ENCODE assay signal across 17 cellular contexts in genomic region chr16:66008136-66008535, GRCh38.
DNase-seq lines count a peak whose midpoint lies in the region; TF ChIP-seq lines count a peak whose summit lies in the region.
"Had no signal": no experiment of that assay in that cellular context is flagged by ENCODE, and none has a peak within 500 bp of the region (broad histone marks: within the 10 kb centered on the region; RNA-seq: fewer than 3 reads in every experiment).

No MANE protein-coding gene starts in this region.

- H3K4me2 ChIP-seq in fibroblast of lung (ENCODE audit: extremely low read depth, insufficient read depth, low read length) (peak overlapping the region; percentile 56), MM.1S (ENCODE audit: low read depth, low read length) (no peak overlapping the region)
- H3K4me2 ChIP-seq: PC-9 had no signal

- H3K27me3 Mint-ChIP-seq in osteocyte (ENCODE audit: unreplicated experiment) (no peaks in the 10 kb centered on the region), mesothelial cell of epicardium (ENCODE audit: low read depth) (peaks cover 5% of the 10 kb centered on the region)

- H3K36me3 Mint-ChIP-seq in osteocyte (ENCODE audit: unreplicated experiment) (no peaks in the 10 kb centered on the region), mesothelial cell of epicardium (no peaks in the 10 kb centered on the region)

- H3K4me1 ChIP-seq in SJSA1 (replicated peaks) (peaks cover 20% of the 10 kb centered on the region), fibroblast of lung (ENCODE audit: control insufficient read depth, extremely low read depth, insufficient read depth, low read length) (peaks cover 5% of the 10 kb centered on the region), MM.1S (ENCODE audit: low read length) (peaks cover 7% of the 10 kb centered on the region; the same call in 1 of the 2 replicates)

- no peak overlapping the region for H3K9ac ChIP-seq in fibroblast of lung (ENCODE audit: insufficient read depth, low read length)
- H3K9ac ChIP-seq in MM.1S (ENCODE audit: low read length) = no peak overlapping the region

- no peaks in the 10 kb centered on the region for H3K9me2 ChIP-seq in MM.1S (replicated peaks; ENCODE audit: insufficient read depth, low read length)

- H3K9me3 Mint-ChIP-seq in osteocyte (ENCODE audit: unreplicated experiment) = no peaks in the 10 kb centered on the region
- H3K9me3 Mint-ChIP-seq in mesothelial cell of epicardium = no peaks in the 10 kb centered on the region
- H3K9me3 Mint-ChIP-seq: CD4-positive, alpha-beta T cell had no signal

- H3K27ac ChIP-seq in SJSA1 = peak overlapping the region; percentile 26
- peak overlapping the region; percentile 62 for H3K27ac ChIP-seq in fibroblast of lung (ENCODE audit: insufficient read depth, low read length)
- no peak overlapping the region for H3K27ac ChIP-seq in MM.1S (ENCODE audit: low read length)
- H3K27ac ChIP-seq: PC-9, RWPE1 had no signal

- no peaks in the 10 kb centered on the region for H3K27me3 ChIP-seq in SJSA1 (replicated peaks)
- no peaks in the 10 kb centered on the region for H3K27me3 ChIP-seq in fibroblast of lung (ENCODE audit: control insufficient read depth, insufficient read depth, low read length)
- no peaks in the 10 kb centered on the region for H3K27me3 ChIP-seq in MM.1S (replicated peaks; ENCODE audit: insufficient read depth, low read length)

- H3K79me2 ChIP-seq in fibroblast of lung (ENCODE audit: control insufficient read depth, insufficient read depth, low read length) = no peaks in the 10 kb centered on the region
- no peaks in the 10 kb centered on the region for H3K79me2 ChIP-seq in MM.1S (ENCODE audit: low read length)

- no peaks in the 10 kb centered on the region for H3K9me3 ChIP-seq in SJSA1 (replicated peaks)
- no peaks in the 10 kb centered on the region for H3K9me3 ChIP-seq in fibroblast of lung (ENCODE audit: control insufficient read depth, insufficient read depth, low read depth, low read length)
- no peaks in the 10 kb centered on the region for H3K9me3 ChIP-seq in MM.1S (replicated peaks; ENCODE audit: insufficient read depth, low read length)

- H3K36me3 ChIP-seq in SJSA1 (no peaks in the 10 kb centered on the region), fibroblast of lung (ENCODE audit: control insufficient read depth, insufficient read depth, low read length) (no peaks in the 10 kb centered on the region), MM.1S (replicated peaks; ENCODE audit: insufficient read depth, low read length) (no peaks in the 10 kb centered on the region)

- H3K27ac Mint-ChIP-seq in osteocyte (ENCODE audit: unreplicated experiment) (peak overlapping the region; percentile 88), mesothelial cell of epicardium (no peak overlapping the region)
- H3K27ac Mint-ChIP-seq: CD4-positive, alpha-beta T cell had no signal

- H2AFZ ChIP-seq in fibroblast of lung (ENCODE audit: low read length) (no peak overlapping the region), MM.1S (ENCODE audit: low read length) (no peak overlapping the region)
- H2AFZ ChIP-seq: PC-9 had no signal

- H3K4me3 Mint-ChIP-seq in osteocyte (ENCODE audit: unreplicated experiment) = no peak overlapping the region
- no peak overlapping the region for H3K4me3 Mint-ChIP-seq in mesothelial cell of epicardium
- H3K4me3 Mint-ChIP-seq: CD4-positive, alpha-beta T cell had no signal

- no peak for TF ChIP-seq CTCF in AG10803 (conservative IDR thresholded peaks at IDR 0.05; ENCODE audit: low read length)
- no peak for TF ChIP-seq CTCF in fibroblast of lung (conservative IDR thresholded peaks at IDR 0.05 in 1 of 2, IDR thresholded peaks at IDR 0.05 in 1 of 2; ENCODE audit: low read depth in 1 of 2, low read length in 2 of 2)
- no peak for TF ChIP-seq CTCF in osteocyte (IDR thresholded peaks at IDR 0.05)
- no peak for TF ChIP-seq CTCF in mesothelial cell of epicardium (IDR thresholded peaks at IDR 0.05; ENCODE audit: unreplicated experiment)
- no peak for TF ChIP-seq CTCF in MM.1S (IDR thresholded peaks at IDR 0.05; ENCODE audit: low read length)

- no peak overlapping the region for H3K4me3 ChIP-seq in AG10803 (ENCODE audit: low read length)
- H3K4me3 ChIP-seq in SJSA1 = no peak overlapping the region
- no peak overlapping the region for H3K4me3 ChIP-seq in fibroblast of lung (replicated peaks in 1 of 4; ENCODE audit: control extremely low read depth in 1 of 4, insufficient read depth in 1 of 4, low read depth in 3 of 4, low read length in 4 of 4)
- H3K4me3 ChIP-seq in MM.1S (ENCODE audit: low read length) = no peak overlapping the region
- H3K4me3 ChIP-seq: PC-9 had no signal

- peaks cover 28% of the 10 kb centered on the region for H3K4me1 Mint-ChIP-seq in osteocyte (ENCODE audit: unreplicated experiment)
- H3K4me1 Mint-ChIP-seq in mesothelial cell of epicardium = peaks cover 10% of the 10 kb centered on the region

- no peaks in the 10 kb centered on the region for H4K20me1 ChIP-seq in fibroblast of lung (ENCODE audit: control insufficient read depth, extremely low read depth, insufficient read depth, low read length)
- no peaks in the 10 kb centered on the region for H4K20me1 ChIP-seq in MM.1S (ENCODE audit: insufficient read depth, low read length)

- DNase-seq in AG10803 (ENCODE audit: low read depth) = peak; percentile 12
- no peak for DNase-seq in SJSA1 (ENCODE audit: low read depth in 1 of 2, low spot score in 2 of 2)
- DNase-seq in fibroblast of lung (ENCODE audit: low read depth in 2 of 2) = no peak
- DNase-seq in osteocyte (ENCODE audit: extremely low spot score, unreplicated experiment) = no peak
- no peak for DNase-seq in mesothelial cell of epicardium (ENCODE audit: low spot score in 2 of 2, unreplicated experiment in 2 of 2)
- no peak for DNase-seq in MM.1S
- DNase-seq in Kasumi-1 (lab: John Stamatoyannopoulos, UW) = no peak
- no peak for DNase-seq in UCSD-AML1 (lab: John Stamatoyannopoulos, UW; ENCODE audit: unreplicated experiment)
- DNase-seq: 8988T; CD4-positive, alpha-beta T cell; GF-D8; KBM-7; NCI-H1417; NCI-H187; NCI-H524 treated with DMSO at 0.1 percent for 48 hours; PC-9 had no signal

- no peaks in the 10 kb centered on the region for H3F3A ChIP-seq in MM.1S (ENCODE audit: insufficient read depth, low read length)
